Comparison of ENCODE assay signal across 22 cellular contexts in the genomic region with DNA sequence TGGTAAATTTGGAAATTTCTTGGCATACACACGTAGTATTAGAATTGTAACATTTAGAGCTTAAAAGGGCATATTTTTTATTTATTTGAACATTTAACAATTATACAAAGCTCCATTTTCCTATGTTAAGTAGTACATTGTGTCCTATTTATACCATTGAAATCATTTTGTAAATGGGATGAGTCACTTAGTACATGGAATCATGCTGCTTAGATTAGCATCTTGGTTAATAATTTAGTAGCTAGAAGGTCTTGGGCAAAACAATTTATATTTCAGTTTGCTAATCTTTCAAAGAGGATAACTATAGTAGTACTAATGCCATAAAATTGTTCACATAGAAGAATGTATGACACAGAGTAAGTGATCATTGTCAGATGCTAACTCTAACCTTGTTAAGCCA.
"Had no signal": no experiment of that assay in that cellular context is flagged by ENCODE, and none has a peak within 500 bp of the region (broad histone marks: within the 10 kb centered on the region; RNA-seq: fewer than 3 reads in every experiment).

No MANE protein-coding gene starts in this region.

- H3K27ac Mint-ChIP-seq: naive thymus-derived CD4-positive, alpha-beta T cell; stimulated activated effector memory CD8-positive, alpha-beta T cell treated with anti-CD3 and anti-CD28 coated beads, Interleukin-12 subunit alpha, Interleukin-12 subunit beta, amount 100 ng/mL, for 72 hours had no signal

- DNase-seq: cortex of kidney; dorsolateral prefrontal cortex; effector CD8-positive, alpha-beta T cell; foreskin keratinocyte; head of caudate nucleus; left colon; left ventricle myocardium superior; mesendoderm; naive thymus-derived CD4-positive, alpha-beta T cell; posterior cingulate gyrus; stimulated activated CD4-positive, alpha-beta T cell treated with anti-CD3 and anti-CD28 coated beads, Interleukin-4, amount 100 ng/mL, for 1 hour; stimulated activated CD8-positive, alpha-beta memory T cell treated with anti-CD3 and anti-CD28 coated beads, Interleukin-4, amount 100 ng/mL, for 48 hours; stimulated activated naive CD8-positive, alpha-beta T cell treated with anti-CD3 and anti-CD28 coated beads, Interleukin-15, Interleukin-2, amounts not matched to agents 100 U/mL and 50 U/mL, for 24 hours; tibial artery; upper lobe of left lung; uterus had no signal

- H2AFZ ChIP-seq: hepatocyte had no signal

- H3K79me2 ChIP-seq: hepatocyte had no signal

- H3K27me3 ChIP-seq: dorsolateral prefrontal cortex, foreskin keratinocyte, hepatocyte, neutrophil, right atrium auricular region, tibial artery, upper lobe of left lung, uterus had no signal

- H3K36me3 Mint-ChIP-seq: naive thymus-derived CD4-positive, alpha-beta T cell; stimulated activated effector memory CD8-positive, alpha-beta T cell treated with anti-CD3 and anti-CD28 coated beads, Interleukin-12 subunit alpha, Interleukin-12 subunit beta, amount 100 ng/mL, for 72 hours had no signal

- H3K36me3 ChIP-seq: neutrophil, right atrium auricular region, tibial artery, upper lobe of left lung, uterus had no signal

- H3K9me3 ChIP-seq: neutrophil, uterus had no signal

- H3K4me2 ChIP-seq: hepatocyte, smooth muscle cell had no signal

- ATAC-seq: foreskin keratinocyte; left colon; left ventricle myocardium superior; naive thymus-derived CD4-positive, alpha-beta T cell; stimulated activated effector memory CD8-positive, alpha-beta T cell treated with anti-CD3 and anti-CD28 coated beads, Interleukin-12 subunit alpha, Interleukin-12 subunit beta, amount 100 ng/mL, for 72 hours; stimulated activated naive CD8-positive, alpha-beta T cell treated with anti-CD3 and anti-CD28 coated beads, Interleukin-15, Interleukin-2, amounts not matched to agents 100 U/mL and 50 U/mL, for 24 hours had no signal

- H3K27me3 Mint-ChIP-seq: naive thymus-derived CD4-positive, alpha-beta T cell had no signal

- H3K4me3 Mint-ChIP-seq: naive thymus-derived CD4-positive, alpha-beta T cell; stimulated activated effector memory CD8-positive, alpha-beta T cell treated with anti-CD3 and anti-CD28 coated beads, Interleukin-12 subunit alpha, Interleukin-12 subunit beta, amount 100 ng/mL, for 72 hours had no signal

- H3K4me1 ChIP-seq: foreskin keratinocyte, right atrium auricular region, tibial artery, upper lobe of left lung, uterus had no signal

- H3K4me1 Mint-ChIP-seq: naive thymus-derived CD4-positive, alpha-beta T cell; stimulated activated effector memory CD8-positive, alpha-beta T cell treated with anti-CD3 and anti-CD28 coated beads, Interleukin-12 subunit alpha, Interleukin-12 subunit beta, amount 100 ng/mL, for 72 hours had no signal

- H3K27ac ChIP-seq: dorsolateral prefrontal cortex, foreskin keratinocyte, hepatocyte, neutrophil, right atrium auricular region, tibial artery, upper lobe of left lung, uterus had no signal

- H3K4me3 ChIP-seq: dorsolateral prefrontal cortex, hepatocyte, lung, right atrium auricular region, smooth muscle cell, tibial artery, upper lobe of left lung, uterus had no signal
